11 cellular contexts compared by ENCODE assay signal in genomic region chr10:12221323-12222298, GRCh38. TPM values are rescaled to one million over a fixed set of nuclear protein-coding genes. Genes with fewer than 3 reads are reported as not detected.
DNase-seq lines count a peak whose midpoint lies in the region; ATAC-seq and TF ChIP-seq lines count a peak whose summit lies in the region.
"Had no signal": no experiment of that assay in that cellular context is flagged by ENCODE, and none has a peak within 500 bp of the region (broad histone marks: within the 10 kb centered on the region; RNA-seq: fewer than 3 reads in every experiment).

No MANE protein-coding gene starts in this region.

- peaks cover 1% of the 10 kb centered on the region for H3K4me1 Mint-ChIP-seq in activated CD4-positive, alpha-beta T cell treated with anti-CD3 and anti-CD28 coated beads for 36 hours
- peaks cover 2% of the 10 kb centered on the region for H3K4me1 Mint-ChIP-seq in endothelial cell (ENCODE audit: unreplicated experiment)
- H3K4me1 Mint-ChIP-seq in progenitor cell of endocrine pancreas (ENCODE audit: low read depth), result no peaks in the 10 kb centered on the region

- POLR2A ChIA-PET in activated CD4-positive, alpha-beta T cell treated with anti-CD3 and anti-CD28 coated beads for 36 hours (lab: Charles Lee), result interaction anchor here (0.5 to 0.7 kb wide), 2 partner anchors 31 to 875 kb away, joined by 3 to 11 read pairs; no protein-coding TSS in a partner anchor
- POLR2A ChIA-PET in PC-3 (lab: Charles Lee; ENCODE audit: unreplicated experiment), result no interaction called here

- H3K9ac ChIP-seq in PC-3 (ENCODE audit: low read length), result no peak overlapping the region; the same call in 1 of the 2 replicates

- no peaks in the 10 kb centered on the region for H4K20me1 ChIP-seq in PC-3 (ENCODE audit: low read length)

- H3K4me1 ChIP-seq in PC-3 (ENCODE audit: insufficient read depth, low read length), result 0 out of 2 replicates have a peak, but pooled peaks cover 8% of the 10 kb centered on the region

- H3K4me2 ChIP-seq in PC-3 (ENCODE audit: low read length), result no peak overlapping the region

- H3K27me3 Mint-ChIP-seq in activated CD4-positive, alpha-beta T cell treated with anti-CD3 and anti-CD28 coated beads for 36 hours, result no peaks in the 10 kb centered on the region
- no peaks in the 10 kb centered on the region for H3K27me3 Mint-ChIP-seq in endothelial cell (ENCODE audit: unreplicated experiment)
- no peaks in the 10 kb centered on the region for H3K27me3 Mint-ChIP-seq in progenitor cell of endocrine pancreas

- H3K79me2 ChIP-seq in PC-3 (ENCODE audit: low read length), result no peaks in the 10 kb centered on the region

- no peaks in the 10 kb centered on the region for H3F3A ChIP-seq in PC-3 (ENCODE audit: low read length, unreplicated experiment)

- BruUV-seq in PC-3 (replicated peaks; lab: Mats Ljungman, UMichigan), result no TSS peak

- CTCF ChIA-PET in activated CD4-positive, alpha-beta T cell treated with anti-CD3 and anti-CD28 coated beads for 36 hours (lab: Charles Lee), result interaction anchor here (0.6 to 1.3 kb wide), 3 partner anchors 16 to 126 kb away, joined by 3 to 4 read pairs (median 3); no protein-coding TSS in a partner anchor
- CTCF ChIA-PET in PC-3 (lab: Charles Lee), result interaction anchor here (0.5 kb wide), 1 partner anchor 122 kb away, joined by 7 read pairs; no protein-coding TSS in a partner anchor

- no peak overlapping the region for H3K4me3 ChIP-seq in PC-3 (ENCODE audit: low read length)

- H3K36me3 ChIP-seq in PC-3 (ENCODE audit: low read depth, low read length), result peaks cover 14% of the 10 kb centered on the region

- no peaks in the 10 kb centered on the region for H3K27me3 ChIP-seq in PC-3 (ENCODE audit: low read length)

- H3K36me3 Mint-ChIP-seq in activated CD4-positive, alpha-beta T cell treated with anti-CD3 and anti-CD28 coated beads for 36 hours (ENCODE audit: low read depth), result peaks cover 51% of the 10 kb centered on the region
- H3K36me3 Mint-ChIP-seq in endothelial cell (ENCODE audit: low read depth, unreplicated experiment) (peaks cover 44% of the 10 kb centered on the region), progenitor cell of endocrine pancreas (ENCODE audit: insufficient read depth) (peaks cover 51% of the 10 kb centered on the region)

- TF ChIP-seq CTCF in PC-3 (conservative IDR thresholded peaks at IDR 0.05; ENCODE audit: low read depth, low read length) (no peak), endothelial cell (IDR thresholded peaks at IDR 0.05; ENCODE audit: unreplicated experiment) (no peak), progenitor cell of endocrine pancreas (IDR thresholded peaks at IDR 0.05; ENCODE audit: unreplicated experiment) (no peak)

- peak overlapping the region; percentile 55 for H3K27ac ChIP-seq in PC-3 (ENCODE audit: low read length)

- no peaks in the 10 kb centered on the region for H3K9me3 ChIP-seq in PC-3 (ENCODE audit: low read length)

- H3K4me3 Mint-ChIP-seq in activated CD4-positive, alpha-beta T cell treated with anti-CD3 and anti-CD28 coated beads for 36 hours, result no peak overlapping the region
- H3K4me3 Mint-ChIP-seq in endothelial cell (ENCODE audit: unreplicated experiment) (no peak overlapping the region), progenitor cell of endocrine pancreas (ENCODE audit: low read depth) (no peak overlapping the region)

- intact Hi-C loops in activated CD4-positive, alpha-beta T cell treated with anti-CD3 and anti-CD28 coated beads for 36 hours (cut with DNase I, micrococcal nuclease), result no loop called here
- intact Hi-C loops in PC-3 (cut with micrococcal nuclease), result no loop called here

- peak; percentile 18 for DNase-seq in activated CD4-positive, alpha-beta T cell treated with anti-CD3 and anti-CD28 coated beads for 36 hours
- no peak for DNase-seq in activated CD4-positive, alpha-beta T cell treated with anti-CD3 and anti-CD28 coated beads, Interleukin-2, amount 50 U/mL, for 1 hour
- DNase-seq in PC-3 (peak; percentile 29), endothelial cell (ENCODE audit: low spot score) (no peak), progenitor cell of endocrine pancreas (ENCODE audit: low spot score, unreplicated experiment) (no peak), NCI-H1436 treated with DMSO at 0.1 percent for 48 hours (lab: John Stamatoyannopoulos, UW) (no peak), ureter (ENCODE audit: low spot score) (no peak)
- DNase-seq in stimulated activated CD4-positive, alpha-beta T cell treated with anti-CD3 and anti-CD28 coated beads, Interleukin-4, amount 100 ng/mL, for 1 hour, result no peak
- DNase-seq: kidney glomerular epithelial cell; stimulated activated CD4-positive, alpha-beta T cell treated with anti-CD3 and anti-CD28 coated beads, Interleukin-12 subunit alpha, Interleukin-12 subunit beta, amount 100 ng/mL, for 4 hours; trophoblast cell had no signal

- peak; percentile 30 for ATAC-seq in activated CD4-positive, alpha-beta T cell treated with anti-CD3 and anti-CD28 coated beads for 36 hours
- ATAC-seq in PC-3, result peak; percentile 73

- no peaks in the 10 kb centered on the region for H3K9me2 ChIP-seq in PC-3 (replicated peaks; ENCODE audit: low read length)

- no peaks in the 10 kb centered on the region for H3K9me3 Mint-ChIP-seq in activated CD4-positive, alpha-beta T cell treated with anti-CD3 and anti-CD28 coated beads for 36 hours (ENCODE audit: low read depth)
- no peaks in the 10 kb centered on the region for H3K9me3 Mint-ChIP-seq in endothelial cell (ENCODE audit: unreplicated experiment)
- H3K9me3 Mint-ChIP-seq in progenitor cell of endocrine pancreas (ENCODE audit: low read depth), result peaks cover 3% of the 10 kb centered on the region

- H2AFZ ChIP-seq in PC-3 (ENCODE audit: low read length), result no peak overlapping the region

- H3K27ac Mint-ChIP-seq in activated CD4-positive, alpha-beta T cell treated with anti-CD3 and anti-CD28 coated beads for 36 hours, result peak overlapping the region; percentile 51
- H3K27ac Mint-ChIP-seq in endothelial cell (ENCODE audit: unreplicated experiment) (peak overlapping the region; percentile 42), progenitor cell of endocrine pancreas (peak overlapping the region; percentile 64)

RNA-seq across cellular contexts. Expression of gene CDC123, which starts 25.6 kb away (rescaled TPM):
- total RNA-seq in activated CD4-positive, alpha-beta T cell treated with anti-CD3 and anti-CD28 coated beads for 36 hours, result 100 to 1,000 TPM; 129 to 151 TPM
- total RNA-seq in PC-3 (2014; rRNA removed) (74.2 and 110 TPM in 2 replicates), endothelial cell (ENCODE audit: unreplicated experiment) (85.9 TPM), progenitor cell of endocrine pancreas (71.1 and 82.4 TPM in 2 replicates), ureter (60.7 TPM)

RNA-seq across cellular contexts. Expression of gene NUDT5, which starts 25.9 kb away (rescaled TPM):
- 100 to 1,000 TPM in 1 of 2 experiments, 10 to 100 TPM in 1; 99.9 to 108 TPM for total RNA-seq in activated CD4-positive, alpha-beta T cell treated with anti-CD3 and anti-CD28 coated beads for 36 hours
- total RNA-seq in PC-3 (2014; rRNA removed) (39.3 and 57.0 TPM in 2 replicates), endothelial cell (ENCODE audit: unreplicated experiment) (61.8 TPM), progenitor cell of endocrine pancreas (56.5 and 63.3 TPM in 2 replicates), ureter (44.9 TPM)

Comparison
In these comparisons a context has a peak if more than half of its experiments do, and no peak if none do; other contexts are left out.
1. DNase-seq: peak in activated CD4-positive, alpha-beta T cell treated with anti-CD3 and anti-CD28 coated beads for 36 hours (single experiment) and PC-3 (single experiment); none in activated CD4-positive, alpha-beta T cell treated with anti-CD3 and anti-CD28 coated beads, Interleukin-2, amount 50 U/mL, for 1 hour (single experiment), endothelial cell (single experiment), progenitor cell of endocrine pancreas (single experiment), NCI-H1436 treated with DMSO at 0.1 percent for 48 hours (single experiment), stimulated activated CD4-positive, alpha-beta T cell treated with anti-CD3 and anti-CD28 coated beads, Interleukin-4, amount 100 ng/mL, for 1 hour (single experiment) and ureter (single experiment).
2. Peak in every context shown above with its lines, with median percentiles within 50 percentile points of each other: H3K27ac Mint-ChIP-seq.